Comparison of ENCODE assay signal across 23 cellular contexts in the genomic region with DNA sequence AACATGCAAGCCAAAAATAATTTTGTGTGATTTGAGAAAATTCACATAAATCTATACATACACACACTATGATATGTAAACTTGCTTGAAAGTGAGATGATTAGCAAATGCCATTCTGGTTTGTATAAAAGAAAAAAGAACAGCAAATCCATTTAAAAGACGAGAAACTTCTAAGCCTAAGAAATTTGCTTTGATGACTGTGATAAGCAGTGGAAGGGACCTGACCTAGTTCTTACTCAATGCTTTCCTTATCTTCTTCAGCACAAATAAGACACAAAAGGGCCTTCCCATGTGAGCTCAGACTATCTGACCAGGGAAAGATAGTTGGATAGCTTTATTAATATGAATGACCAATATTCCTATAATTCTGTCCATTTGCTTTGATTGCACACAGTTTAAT. TPM values are rescaled to one million over a fixed set of nuclear protein-coding genes. Genes with fewer than 3 reads are reported as not detected.
"Had no signal": no experiment of that assay in that cellular context is flagged by ENCODE, and none has a peak within 500 bp of the region (broad histone marks: within the 10 kb centered on the region; RNA-seq: fewer than 3 reads in every experiment).

No MANE protein-coding gene starts in this region.

- H3K9me3 ChIP-seq: colonic mucosa, heart right ventricle, neutrophil, right atrium auricular region, sigmoid colon, stomach, thyroid gland, uterus had no signal

- FAIRE-seq: frontal cortex, islet of Langerhans had no signal

- H3K27ac Mint-ChIP-seq: endodermal cell; naive thymus-derived CD4-positive, alpha-beta T cell; nephron progenitor cell; stimulated activated naive B cell treated with anti-CD40 and anti-IgM and Interleukin-4, amounts not matched to agents 10 μg/mL and 1 μg/mL and 100 μg/mL, for 72 hours; type B pancreatic cell had no signal

- H3K36me3 ChIP-seq: colonic mucosa, heart right ventricle, neutrophil, right atrium auricular region, sigmoid colon, stomach, thyroid gland, uterus had no signal

- H3K4me3 ChIP-seq: colonic mucosa, heart right ventricle, right atrium auricular region, sigmoid colon, skin epidermis, stomach, thyroid gland, uterus had no signal

- H3K4me1 Mint-ChIP-seq: naive thymus-derived CD4-positive, alpha-beta T cell; nephron progenitor cell; stimulated activated naive B cell treated with anti-CD40 and anti-IgM and Interleukin-4, amounts not matched to agents 10 μg/mL and 1 μg/mL and 100 μg/mL, for 72 hours had no signal

- H3K27me3 ChIP-seq: colonic mucosa, right atrium auricular region, sigmoid colon, stomach, thyroid gland, uterus had no signal

- H3K36me3 Mint-ChIP-seq: naive thymus-derived CD4-positive, alpha-beta T cell; stimulated activated naive B cell treated with anti-CD40 and anti-IgM and Interleukin-4, amounts not matched to agents 10 μg/mL and 1 μg/mL and 100 μg/mL, for 72 hours; type B pancreatic cell had no signal

- H3K27ac ChIP-seq: colonic mucosa, heart right ventricle, neutrophil, sigmoid colon, skin epidermis, stomach, thyroid gland, uterus had no signal

- DNase-seq: colonic mucosa; effector CD4-positive, alpha-beta T cell; endodermal cell; heart right ventricle; hypothalamus; mammary epithelial cell; naive thymus-derived CD4-positive, alpha-beta T cell; nephron progenitor cell; sigmoid colon; stimulated activated CD4-positive, alpha-beta T cell treated with anti-CD3 and anti-CD28 coated beads, Interleukin-2, amount 100 ng/mL, for 24 hours; stimulated activated CD4-positive, alpha-beta T cell treated with anti-CD3 and anti-CD28 coated beads, Interleukin-4, amount 100 ng/mL, for 4 hours; stimulated activated naive B cell treated with anti-CD40 and anti-IgM and Interleukin-4, amounts not matched to agents 10 μg/mL and 1 μg/mL and 100 μg/mL, for 72 hours; stomach; thyroid gland; uterus had no signal

- H3K4me3 Mint-ChIP-seq: endodermal cell; naive thymus-derived CD4-positive, alpha-beta T cell; nephron progenitor cell; stimulated activated naive B cell treated with anti-CD40 and anti-IgM and Interleukin-4, amounts not matched to agents 10 μg/mL and 1 μg/mL and 100 μg/mL, for 72 hours; type B pancreatic cell had no signal

- ATAC-seq: heart right ventricle; left lobe of liver; naive thymus-derived CD4-positive, alpha-beta T cell; stimulated activated naive B cell treated with anti-CD40 and anti-IgM and Interleukin-4, amounts not matched to agents 10 μg/mL and 1 μg/mL and 100 μg/mL, for 72 hours had no signal

- H3K27me3 Mint-ChIP-seq: type B pancreatic cell had no signal

- H3K4me1 ChIP-seq: colonic mucosa, heart right ventricle, right atrium auricular region, sigmoid colon, stomach, thyroid gland, uterus had no signal

- H3K9me3 Mint-ChIP-seq: endodermal cell; naive thymus-derived CD4-positive, alpha-beta T cell; nephron progenitor cell; stimulated activated naive B cell treated with anti-CD40 and anti-IgM and Interleukin-4, amounts not matched to agents 10 μg/mL and 1 μg/mL and 100 μg/mL, for 72 hours; type B pancreatic cell had no signal

RNA-seq across cellular contexts. Expression of a gene that starts 25.3 kb away (rescaled TPM):
- total RNA-seq: mononuclear cell had no signal
- polyA plus RNA-seq: naive thymus-derived CD4-positive, alpha-beta T cell had no signal
